In genomic region chr1:236392182-236392581, GRCh38 we compare ENCODE assay signal across 20 cellular contexts. TPM values are rescaled to one million over a fixed set of nuclear protein-coding genes. Genes with fewer than 3 reads are reported as not detected.
DNase-seq lines count a peak whose midpoint lies in the region; ATAC-seq and TF ChIP-seq lines count a peak whose summit lies in the region.
"Had no signal": no experiment of that assay in that cellular context is flagged by ENCODE, and none has a peak within 500 bp of the region (broad histone marks: within the 10 kb centered on the region; RNA-seq: fewer than 3 reads in every experiment).

No MANE protein-coding gene starts in this region.

- H3K27ac ChIP-seq in HEK293 (ENCODE audit: extremely low read depth, low read depth, low read length) (no peak overlapping the region), Panc1 (ENCODE audit: low read length) (peak overlapping the region; percentile 75)
- no peak overlapping the region for H3K27ac ChIP-seq in CD4-positive, alpha-beta T cell (ENCODE audit: low read depth, low read length)
- H3K27ac ChIP-seq: A549; BLaER1 treated with 17β-estradiol and CSF1 and Interleukin-3, amounts not matched to agents 10 nM and 100 nM had no signal

- H3K27ac Mint-ChIP-seq in CD4-positive, alpha-beta T cell, result no peak overlapping the region

- peaks cover 26% of the 10 kb centered on the region for H3K4me1 Mint-ChIP-seq in CD4-positive, alpha-beta T cell (ENCODE audit: low read depth)

- no peaks in the 10 kb centered on the region for H3K36me3 ChIP-seq in HEK293 (ENCODE audit: control insufficient read depth in 2 of 2, insufficient read depth in 1 of 2, low read length in 2 of 2)
- no peaks in the 10 kb centered on the region for H3K36me3 ChIP-seq in Panc1 (ENCODE audit: control insufficient read depth, insufficient read depth, low read length)
- H3K36me3 ChIP-seq: BE2C; BLaER1 treated with 17β-estradiol and CSF1 and Interleukin-3, amounts not matched to agents 10 nM and 100 nM; HAP-1 had no signal

- in situ Hi-C loops in Panc1 (cut with HindIII; ENCODE audit: low pct_unique_long_range_greater_than_20kb, low sequenced_read_pairs), result no loop called here

- TF ChIP-seq CTCF in GM10266 (IDR thresholded peaks at IDR 0.05; ENCODE audit: control insufficient read depth, insufficient read depth, low read depth, missing control alignments) (peak; percentile 10), HEK293 (tag by site-specific recombination; IDR thresholded peaks at IDR 0.05) (peak; percentile 60), Panc1 (IDR thresholded peaks at IDR 0.05) (no peak; the same call in 1 of the 2 replicates)
- no peak for TF ChIP-seq CTCF in CD4-positive, alpha-beta T cell (IDR thresholded peaks at IDR 0.05)

- H3K4me3 ChIP-seq in HEK293 (ENCODE audit: low read depth, low read length) (no peak overlapping the region), Panc1 (ENCODE audit: low read depth in 2 of 2, low read length in 2 of 2) (no peak overlapping the region)
- H3K4me3 ChIP-seq: A549; BLaER1 treated with 17β-estradiol and CSF1 and Interleukin-3, amounts not matched to agents 10 nM and 100 nM; HAP-1 had no signal

- no peak for DNase-seq in GM10266 (ENCODE audit: extremely low spot score)
- DNase-seq in Panc1 (ENCODE audit: low read depth, low spot score), result no peak
- DNase-seq in DMS 273 (lab: John Stamatoyannopoulos, UW; ENCODE audit: unreplicated experiment), result no peak
- DNase-seq in posterior vena cava (ENCODE audit: low spot score), result no peak
- DNase-seq in CD4-positive, alpha-beta T cell, result no peak
- DNase-seq: 8988T; ACHN; AML-193; BE2C; Calu3; CD4-positive, alpha-beta memory T cell; COR-L47; DMS153; DND-41; GOT3 had no signal

- CTCF ChIA-PET in HEK293 (lab: Yijun Ruan, JAX), result interaction anchor here (0.5 to 1.0 kb wide), 3 partner anchors 11 to 589 kb away, joined by 3 to 4 read pairs (median 3); no protein-coding TSS in a partner anchor
- CTCF ChIA-PET in Panc1 (lab: Charles Lee), result interaction anchor here (0.6 kb wide), 1 partner anchor 54 kb away, joined by 4 read pairs; no protein-coding TSS in a partner anchor
- CTCF ChIA-PET in CD4-positive, alpha-beta T cell (lab: Charles Lee), result no interaction called here

- H3K36me3 Mint-ChIP-seq in CD4-positive, alpha-beta T cell (ENCODE audit: low read depth), result peaks cover 4% of the 10 kb centered on the region

- no peaks in the 10 kb centered on the region for H3K27me3 ChIP-seq in Panc1 (ENCODE audit: control insufficient read depth, insufficient read depth, low read length)
- peaks cover 22% of the 10 kb centered on the region for H3K27me3 ChIP-seq in CD4-positive, alpha-beta T cell (ENCODE audit: control insufficient read depth, insufficient read depth, low read length)

- H3K4me1 ChIP-seq in HEK293 (ENCODE audit: control insufficient read depth, insufficient read depth, low read length) (peaks cover 13% of the 10 kb centered on the region), Panc1 (ENCODE audit: control insufficient read depth, insufficient read depth, low read length) (peaks cover 37% of the 10 kb centered on the region)
- H3K4me1 ChIP-seq: BE2C had no signal

- no peak for ATAC-seq in Panc1
- ATAC-seq in CD4-positive, alpha-beta T cell (ENCODE audit: poor library complexity), result no peak
- ATAC-seq: A549 had no signal

- H3K4me3 Mint-ChIP-seq in CD4-positive, alpha-beta T cell, result no peak overlapping the region
- H3K4me3 Mint-ChIP-seq: CD14-positive monocyte had no signal

- no TSS peak for BruUV-seq in Panc1 (replicated peaks; lab: Mats Ljungman, UMichigan)

- H3K27me3 Mint-ChIP-seq in CD4-positive, alpha-beta T cell, result peaks cover 55% of the 10 kb centered on the region

- POLR2A ChIA-PET in HEK293 (lab: Yijun Ruan, JAX) (interaction anchor here (0.6 to 1.3 kb wide), 2 partner anchors 9 to 11 kb away, joined by 3 to 6 read pairs; no protein-coding TSS in a partner anchor), Panc1 (lab: Charles Lee) (no interaction called here)
- POLR2A ChIA-PET in CD4-positive, alpha-beta T cell (lab: Charles Lee), result no interaction called here

- no peaks in the 10 kb centered on the region for H3K9me3 ChIP-seq in HEK293 (ENCODE audit: control insufficient read depth, insufficient read depth, low read depth, low read length)
- H3K9me3 ChIP-seq in Panc1 (ENCODE audit: control insufficient read depth, insufficient read depth, low read depth, low read length), result no peaks in the 10 kb centered on the region
- H3K9me3 ChIP-seq in CD4-positive, alpha-beta T cell (ENCODE audit: control insufficient read depth, low read length), result no peaks in the 10 kb centered on the region
- H3K9me3 ChIP-seq: A549; BE2C; BLaER1 treated with 17β-estradiol and CSF1 and Interleukin-3, amounts not matched to agents 10 nM and 100 nM; HAP-1 had no signal

- intact Hi-C loops in Panc1 (cut with micrococcal nuclease; ENCODE audit: unreplicated experiment) (loop anchor here (10.0 kb wide), 2 partner anchors 107 to 287 kb away; partner anchors contain the start of gene ERO1B), posterior vena cava (cut with DNase I) (no loop called here)
- intact Hi-C loops in CD4-positive, alpha-beta T cell (cut with DNase I, micrococcal nuclease), result no loop called here

- H3K9me3 Mint-ChIP-seq in CD4-positive, alpha-beta T cell, result no peaks in the 10 kb centered on the region

TF ChIP-seq in HEK293, 187 proteins besides CTCF, POLR2A, EP300 and RAD21:
- TF ChIP-seq PRDM10 (tag by site-specific recombination; IDR thresholded peaks at IDR 0.05) (peak; percentile 61), ZNF449 (tag by site-specific recombination; IDR thresholded peaks at IDR 0.05) (no peak)

RNA-seq across cellular contexts. Expression of gene EDARADD, which starts 1.9 kb away (rescaled TPM):
- total RNA-seq in Panc1 (2021; ENCODE audit: unreplicated experiment) (35.4 TPM), posterior vena cava (under 1 TPM; 0.24 to 0.32 TPM)
- polyA plus RNA-seq in Panc1 (2012; ENCODE audit: insufficient read length), result 30.5 TPM
- total RNA-seq in CD4-positive, alpha-beta T cell, result 1 to 10 TPM; 1.5 to 1.7 TPM
- polyA plus RNA-seq: CD14-positive monocyte had no signal

Comparison
In these comparisons a context has a peak if more than half of its experiments do, and no peak if none do; other contexts are left out.
1. CTCF ChIP-seq: peak in GM10266 (single experiment) and HEK293 (single experiment); none in Panc1 (single experiment) and CD4-positive, alpha-beta T cell (single experiment).
2. RNA of gene EDARADD, which starts 1.9 kb away (total RNA-seq): 35.4 TPM in Panc1 (single experiment); 1.5 to 1.7 TPM in CD4-positive, alpha-beta T cell and 0.24 to 0.32 TPM in posterior vena cava; every median in the first group is over 10 times any median in the second.